In the genomic region with DNA sequence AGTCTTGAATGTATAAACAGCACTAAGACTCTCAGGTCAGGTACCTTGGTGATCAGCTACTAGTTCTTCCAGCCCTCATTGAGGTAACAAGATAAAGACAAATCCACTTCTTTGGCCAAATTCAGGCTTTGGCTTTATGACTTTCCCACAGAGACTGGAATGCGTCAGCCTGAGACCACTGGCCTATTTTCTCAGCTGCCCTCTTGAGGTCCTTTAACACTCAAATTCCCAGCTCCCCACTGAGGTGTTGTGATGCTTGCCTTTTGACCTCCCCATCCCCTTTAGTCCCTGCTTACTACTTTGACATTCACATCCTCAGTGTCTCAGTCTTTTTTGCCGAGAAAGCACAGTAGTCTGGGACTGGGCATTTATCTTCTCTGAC, we compare ENCODE assay signal across 1 cellular context.
TF ChIP-seq lines count a peak whose summit lies in the region.

No MANE protein-coding gene starts in this region.

TF ChIP-seq in IMR-90, 13 proteins besides CTCF, POLR2A, EP300 and RAD21:
- no peak for TF ChIP-seq BHLHE40 (IDR thresholded peaks at IDR 0.05; ENCODE audit: low read depth, low read length)
- TF ChIP-seq, protein P1, sequence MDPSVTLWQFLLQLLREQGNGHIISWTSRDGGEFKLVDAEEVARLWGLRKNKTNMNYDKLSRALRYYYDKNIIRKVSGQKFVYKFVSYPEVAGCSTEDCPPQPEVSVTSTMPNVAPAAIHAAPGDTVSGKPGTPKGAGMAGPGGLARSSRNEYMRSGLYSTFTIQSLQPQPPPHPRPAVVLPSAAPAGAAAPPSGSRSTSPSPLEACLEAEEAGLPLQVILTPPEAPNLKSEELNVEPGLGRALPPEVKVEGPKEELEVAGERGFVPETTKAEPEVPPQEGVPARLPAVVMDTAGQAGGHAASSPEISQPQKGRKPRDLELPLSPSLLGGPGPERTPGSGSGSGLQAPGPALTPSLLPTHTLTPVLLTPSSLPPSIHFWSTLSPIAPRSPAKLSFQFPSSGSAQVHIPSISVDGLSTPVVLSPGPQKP (IDR thresholded peaks at IDR 0.05; ENCODE audit: borderline replicate concordance, low read depth, low read length), result no peak
- no peak for TF ChIP-seq MXI1 (IDR thresholded peaks at IDR 0.05; ENCODE audit: borderline replicate concordance, low read depth, low read length)
- TF ChIP-seq RCOR1 (IDR thresholded peaks at IDR 0.05; ENCODE audit: insufficient replicate concordance, low read length), result no peak
- no peak for TF ChIP-seq CHD1 (IDR thresholded peaks at IDR 0.05; ENCODE audit: low read depth, low read length)
- no peak for TF ChIP-seq MAFK (IDR thresholded peaks at IDR 0.05; ENCODE audit: low read depth, low read length)
- TF ChIP-seq RFX5 (IDR thresholded peaks at IDR 0.05; ENCODE audit: low read depth, low read length), result no peak
- TF ChIP-seq MAZ (IDR thresholded peaks at IDR 0.05; ENCODE audit: borderline replicate concordance, low read depth, low read length), result no peak
- no peak for TF ChIP-seq SMC3 (IDR thresholded peaks at IDR 0.05; ENCODE audit: low read depth, low read length)
- TF ChIP-seq CEBPB (IDR thresholded peaks at IDR 0.05; ENCODE audit: low read depth, low read length), result no peak
- TF ChIP-seq FOS (IDR thresholded peaks at IDR 0.05; ENCODE audit: low read depth, low read length), result no peak
- TF ChIP-seq, protein P2, sequence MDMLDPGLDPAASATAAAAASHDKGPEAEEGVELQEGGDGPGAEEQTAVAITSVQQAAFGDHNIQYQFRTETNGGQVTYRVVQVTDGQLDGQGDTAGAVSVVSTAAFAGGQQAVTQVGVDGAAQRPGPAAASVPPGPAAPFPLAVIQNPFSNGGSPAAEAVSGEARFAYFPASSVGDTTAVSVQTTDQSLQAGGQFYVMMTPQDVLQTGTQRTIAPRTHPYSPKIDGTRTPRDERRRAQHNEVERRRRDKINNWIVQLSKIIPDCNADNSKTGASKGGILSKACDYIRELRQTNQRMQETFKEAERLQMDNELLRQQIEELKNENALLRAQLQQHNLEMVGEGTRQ (IDR thresholded peaks at IDR 0.05; ENCODE audit: low read depth, low read length), result no peak
- no peak for TF ChIP-seq NFE2L2 (IDR thresholded peaks at IDR 0.05; ENCODE audit: low read depth, low read length)
